Comparison of ENCODE assay signal across 8 cellular contexts in genomic region chr19:15417699-15418098, GRCh38. TPM values are rescaled to one million over a fixed set of nuclear protein-coding genes. Genes with fewer than 3 reads are reported as not detected.
DNase-seq lines count a peak whose midpoint lies in the region; ATAC-seq and TF ChIP-seq lines count a peak whose summit lies in the region.

No MANE protein-coding gene starts in this region.

- peak overlapping the region; percentile 98 for H3K4me3 Mint-ChIP-seq in HFFc6

- H3K4me1 Mint-ChIP-seq in HFFc6 (ENCODE audit: low read depth): peaks cover 43% of the 10 kb centered on the region

- H3K27ac ChIP-seq in ACC112 (ENCODE audit: low read depth, low read length) (peak overlapping the region; percentile 30; the same call in 1 of the 2 replicates), left lung (peak overlapping the region in 1 of 2 donors; percentile 87), thyroid gland (peak overlapping the region; percentile 82 to 92 (median 90))

- H3K27ac Mint-ChIP-seq in HFFc6: peak overlapping the region; percentile 99

- H3K9me3 ChIP-seq in left lung: no peaks in the 10 kb centered on the region
- no peaks in the 10 kb centered on the region for H3K9me3 ChIP-seq in thyroid gland

- TF ChIP-seq POLR2A in thyroid gland (IDR thresholded peaks at IDR 0.05): no peak

- TF ChIP-seq CTCF in HFFc6 (IDR thresholded peaks at IDR 0.05) (no peak), left lung (IDR thresholded peaks at IDR 0.05) (no peak), thyroid gland (IDR thresholded peaks at IDR 0.05) (no peak)

- peaks cover 21% of the 10 kb centered on the region for H3K36me3 Mint-ChIP-seq in HFFc6 (ENCODE audit: low read depth)

- ATAC-seq in left lung: no peak

- H3K4me1 ChIP-seq in ACC112 (ENCODE audit: control insufficient read depth, insufficient read depth, low read length, unreplicated experiment) (peaks cover 9% of the 10 kb centered on the region), left lung (peaks cover 18 to 56% of the 10 kb centered on the region in 2 donors), thyroid gland (peaks cover 42 to 51% of the 10 kb centered on the region in 2 donors)

- DNase-seq in HFFc6: no peak
- DNase-seq in astrocyte of the hippocampus (ENCODE audit: low read depth, low spot score): peak; percentile 67
- no peak for DNase-seq in left lung
- DNase-seq in thyroid gland: peak in 1 of 2 donors; percentile 14
- no peak for DNase-seq in kidney glomerular epithelial cell (lab: John Stamatoyannopoulos, UW)
- DNase-seq in GF-D8 (lab: John Stamatoyannopoulos, UW): no peak
- no peak for DNase-seq in NOMO-1 treated with dmso at 0.1 percent for 144 hours (lab: John Stamatoyannopoulos, UW; ENCODE audit: unreplicated experiment)

- WGBS in thyroid gland, 2 donors: 5 to 7% methylated on average over 9 of the region's 9 CpGs

- H3K9me3 Mint-ChIP-seq in HFFc6: no peaks in the 10 kb centered on the region

- no peak overlapping the region for H2AFZ ChIP-seq in ACC112 (ENCODE audit: low read length, unreplicated experiment)

- H3K4me3 ChIP-seq in ACC112 (ENCODE audit: low read depth, low read length): peak overlapping the region; percentile 99
- peak overlapping the region; percentile 93 to 100 for H3K4me3 ChIP-seq in left lung
- peak overlapping the region; percentile 33 to 99 (median 56) for H3K4me3 ChIP-seq in thyroid gland (replicated peaks in 1 of 3)

- no peaks in the 10 kb centered on the region for H3K27me3 ChIP-seq in ACC112 (ENCODE audit: insufficient read depth, low read length)
- no peaks in the 10 kb centered on the region for H3K27me3 ChIP-seq in left lung
- no peaks in the 10 kb centered on the region for H3K27me3 ChIP-seq in thyroid gland

- intact Hi-C loops in left lung (cut with DNase I) (no loop called here), thyroid gland (cut with DNase I) (loop anchor here (5.0 to 10.0 kb wide), 2 partner anchors 35 to 153 kb away; no protein-coding TSS in a partner anchor)

- peaks cover 56% of the 10 kb centered on the region for H3K79me2 ChIP-seq in ACC112 (ENCODE audit: control insufficient read depth, insufficient read depth, low read length, unreplicated experiment)

- H3K27me3 Mint-ChIP-seq in HFFc6 (ENCODE audit: insufficient read depth): peaks cover 6% of the 10 kb centered on the region

- H3K36me3 ChIP-seq in ACC112 (ENCODE audit: insufficient read depth, low read length) (peaks cover 6% of the 10 kb centered on the region; the same call in 1 of the 2 replicates), left lung (peaks cover 0 to 26% of the 10 kb centered on the region in 2 donors), thyroid gland (peaks cover 3 to 5% of the 10 kb centered on the region in 2 donors)

RNA-seq across cellular contexts. Expression of gene AKAP8L, which starts 1.1 kb away (rescaled TPM):
- total RNA-seq in HFFc6 (2021; fragmentation: NEBNext Ultra II Directional; extraction: Animal tissue kit (Norgen Biotek cat#: 25700)): 10 to 100 TPM; 49.4 to 54.4 (median 52.0) TPM
- total RNA-seq in left lung (10 to 100 TPM; 76.4 to 81.1 TPM), thyroid gland (100 to 1,000 TPM; 122 to 272 (median 204) TPM)

RNA-seq across cellular contexts. Expression of gene WIZ, which starts 32.1 kb away (rescaled TPM):
- total RNA-seq in HFFc6 (2021; fragmentation: NEBNext Ultra II Directional; extraction: Animal tissue kit (Norgen Biotek cat#: 25700)): 10 to 100 TPM; 39.3 to 54.3 (median 43.1) TPM
- total RNA-seq in left lung (10 to 100 TPM; 31.0 to 36.2 TPM), thyroid gland (10 to 100 TPM; 23.0 to 48.5 (median 29.6) TPM)

RNA-seq across cellular contexts. Expression of gene AKAP8, which starts 38.1 kb away (rescaled TPM):
- 10 to 100 TPM; 22.8 to 31.2 (median 29.6) TPM for total RNA-seq in HFFc6 (2021; fragmentation: NEBNext Ultra II Directional; extraction: Animal tissue kit (Norgen Biotek cat#: 25700))
- 10 to 100 TPM; 19.5 to 36.8 TPM for total RNA-seq in left lung
- 10 to 100 TPM; 21.8 to 33.2 (median 26.6) TPM for total RNA-seq in thyroid gland

RNA-seq across cellular contexts. Expression of gene RASAL3, which starts 46.6 kb away (rescaled TPM):
- total RNA-seq in HFFc6 (2021; fragmentation: NEBNext Ultra II Directional; extraction: Animal tissue kit (Norgen Biotek cat#: 25700)): not detected
- total RNA-seq in left lung (10 to 100 TPM in 1 of 2 donors, 1 to 10 TPM in 1; 7.6 to 27.1 TPM), thyroid gland (1 to 10 TPM; 2.6 to 4.4 (median 3.7) TPM)
